27 cellular contexts compared by ENCODE assay signal in genomic region chr18:64566461-64566860, GRCh38.
"Had no signal": no experiment of that assay in that cellular context is flagged by ENCODE, and none has a peak within 500 bp of the region (broad histone marks: within the 10 kb centered on the region; RNA-seq: fewer than 3 reads in every experiment).

No MANE protein-coding gene starts in this region.

- ATAC-seq: activated CD8-positive, alpha-beta T cell treated with anti-CD3 and anti-CD28 coated beads for 36 hours; Right ventricle myocardium inferior had no signal

- DNase-seq: activated CD4-positive, alpha-beta T cell treated with anti-CD3 and anti-CD28 coated beads, Interleukin-2, amount 10 ng/mL, durations not matched to agents 24 days and 14 days; activated CD4-positive, alpha-beta T cell treated with anti-CD3 and anti-CD28 coated beads, Interleukin-2, amount 50 U/mL, for 4 hours; activated CD8-positive, alpha-beta T cell treated with anti-CD3 and anti-CD28 coated beads for 36 hours; activated gamma-delta T cell; activated naive CD4-positive, alpha-beta T cell treated with Interleukin-2 at 50 U/mL for 16 hours; activated naive CD8-positive, alpha-beta T cell treated with anti-CD3 and anti-CD28 coated beads, Interleukin-2, amount 10 ng/mL, durations not matched to agents 7 days and 5 days; activated T-cell treated with anti-CD3 and anti-CD28 coated beads, Interleukin-2, amount 50 U/mL, for 24 hours; amygdala; caudate nucleus; NCI-H1092 treated with DMSO at 0.1 percent for 48 hours; NCI-H1417; NCI-H146; NCI-H187; NCI-H2029 treated with DMSO at 0.1 percent for 48 hours; NCI-H2107; NCI-H226; NCI-H446 treated with DMSO at 0.1 percent for 48 hours; NCI-H524; Peyer's patch; SIG-M5; SW 1271; T-helper 1 cell; T-helper 2 cell; T-helper 9 cell; WERI-Rb-1 had no signal

- H3K4me3 ChIP-seq: ascending aorta, Peyer's patch had no signal
